10 cellular contexts compared by ENCODE assay signal in genomic region chr15:44298878-44299277, GRCh38. TPM values are rescaled to one million over a fixed set of nuclear protein-coding genes. Genes with fewer than 3 reads are reported as not detected.
DNase-seq lines count a peak whose midpoint lies in the region; ATAC-seq and TF ChIP-seq lines count a peak whose summit lies in the region.
"Had no signal": no experiment of that assay in that cellular context is flagged by ENCODE, and none has a peak within 500 bp of the region (broad histone marks: within the 10 kb centered on the region; RNA-seq: fewer than 3 reads in every experiment).

No MANE protein-coding gene starts in this region.

- DNase-seq in A673 (ENCODE audit: low spot score) (peak; percentile 46), Panc1 (ENCODE audit: low read depth, low spot score) (no peak), foreskin keratinocyte (peak in 1 of 2 donors; percentile 13), GM13976 (ENCODE audit: low spot score) (no peak), NCI-H187 treated with DMSO at 0.1 percent for 48 hours (lab: John Stamatoyannopoulos, UW) (no peak), hippocampal formation (lab: John Stamatoyannopoulos, UW) (no peak)
- no peak for DNase-seq in activated T-cell treated with anti-CD3 and anti-CD28 coated beads, Interleukin-2, amount 50 U/mL, for 24 hours
- DNase-seq: stomach had no signal

- no peaks in the 10 kb centered on the region for H3K9me3 ChIP-seq in A673 (ENCODE audit: low read depth, low read length, poor library complexity, severe bottlenecking)
- no peaks in the 10 kb centered on the region for H3K9me3 ChIP-seq in Panc1 (ENCODE audit: control insufficient read depth, insufficient read depth, low read depth, low read length)
- H3K9me3 ChIP-seq: stomach had no signal

- H3K4me3 ChIP-seq in A673 (ENCODE audit: low read depth, low read length, poor library complexity, severe bottlenecking), result no peak overlapping the region
- H3K4me3 ChIP-seq in Panc1 (ENCODE audit: low read depth in 2 of 2, low read length in 2 of 2), result no peak overlapping the region
- H3K4me3 ChIP-seq: stomach had no signal

- ATAC-seq in Panc1 (peak; percentile 85), foreskin keratinocyte (peak; percentile 49)
- ATAC-seq: Right ventricle myocardium inferior had no signal

- TF ChIP-seq CTCF in A673 (conservative IDR thresholded peaks at IDR 0.05; ENCODE audit: low read depth, low read length), result peak; percentile 50
- peak; percentile 55 for TF ChIP-seq CTCF in GM12873 (IDR thresholded peaks at IDR 0.05; ENCODE audit: insufficient read depth, low read depth, low read length, missing control alignments)
- TF ChIP-seq CTCF in Panc1 (IDR thresholded peaks at IDR 0.05), result peak; percentile 78
- peak; percentile 57 for TF ChIP-seq CTCF in foreskin keratinocyte (conservative IDR thresholded peaks at IDR 0.05)
- TF ChIP-seq CTCF in GM13976 (IDR thresholded peaks at IDR 0.05; ENCODE audit: borderline replicate concordance, control extremely low read depth, extremely low read depth, insufficient read depth, missing control alignments), result no peak

- BruUV-seq in A673 (replicated peaks; lab: Mats Ljungman, UMichigan) (no TSS peak), Panc1 (replicated peaks; lab: Mats Ljungman, UMichigan) (no TSS peak)

- intact Hi-C loops in A673 (cut with micrococcal nuclease; ENCODE audit: unreplicated experiment), result loop anchor here (5.0 kb wide), 1 partner anchor 203 kb away; no protein-coding TSS in a partner anchor
- intact Hi-C loops in Panc1 (cut with micrococcal nuclease; ENCODE audit: unreplicated experiment), result no loop called here

- H3K4me1 ChIP-seq in A673 (ENCODE audit: insufficient read depth, low read length, poor library complexity, severe bottlenecking) (peaks cover 11% of the 10 kb centered on the region), Panc1 (ENCODE audit: control insufficient read depth, insufficient read depth, low read length) (peaks cover 7% of the 10 kb centered on the region; the same call in 1 of the 2 replicates), foreskin keratinocyte (peaks cover 28% of the 10 kb centered on the region)

- H3K36me3 Mint-ChIP-seq in activated T-cell treated with anti-CD3 and anti-CD28 coated beads, Interleukin-2, amount 50 U/mL, for 24 hours (ENCODE audit: low read depth), result peaks cover 22% of the 10 kb centered on the region

- H3K4me1 Mint-ChIP-seq in activated T-cell treated with anti-CD3 and anti-CD28 coated beads, Interleukin-2, amount 50 U/mL, for 24 hours (ENCODE audit: low read depth), result peaks cover 45% of the 10 kb centered on the region

- H3K9me3 Mint-ChIP-seq in activated T-cell treated with anti-CD3 and anti-CD28 coated beads, Interleukin-2, amount 50 U/mL, for 24 hours, result no peaks in the 10 kb centered on the region

- no peak overlapping the region for H3K27ac Mint-ChIP-seq in activated T-cell treated with anti-CD3 and anti-CD28 coated beads, Interleukin-2, amount 50 U/mL, for 24 hours

- no peak overlapping the region for H3K4me3 Mint-ChIP-seq in activated T-cell treated with anti-CD3 and anti-CD28 coated beads, Interleukin-2, amount 50 U/mL, for 24 hours

- H3K36me3 ChIP-seq in A673 (ENCODE audit: insufficient read depth, low read length, poor library complexity, severe bottlenecking) (no peaks in the 10 kb centered on the region), Panc1 (ENCODE audit: control insufficient read depth, insufficient read depth, low read length) (no peaks in the 10 kb centered on the region)

- POLR2A ChIA-PET in A673 (lab: Charles Lee; ENCODE audit: low non-redundant PET) (no interaction called here), Panc1 (lab: Charles Lee) (interaction anchor here (0.7 kb wide), 1 partner anchor 245 kb away, joined by 5 read pairs; no protein-coding TSS in a partner anchor)

- in situ Hi-C loops in Panc1 (cut with HindIII; ENCODE audit: low pct_unique_long_range_greater_than_20kb, low sequenced_read_pairs) (no loop called here), GM13976 (cut with MboI; ENCODE audit: low sequenced_read_pairs, unreplicated experiment) (no loop called here)

- H3K27ac ChIP-seq in A673 (ENCODE audit: low read depth, low read length, poor library complexity, severe bottlenecking) (no peak overlapping the region), Panc1 (ENCODE audit: low read length) (no peak overlapping the region), foreskin keratinocyte (no peak overlapping the region)
- H3K27ac ChIP-seq: stomach had no signal

- no peaks in the 10 kb centered on the region for H3K27me3 ChIP-seq in A673 (replicated peaks; ENCODE audit: insufficient read depth, low read depth, low read length, poor library complexity)
- no peaks in the 10 kb centered on the region for H3K27me3 ChIP-seq in Panc1 (ENCODE audit: control insufficient read depth, insufficient read depth, low read length)
- H3K27me3 ChIP-seq in foreskin keratinocyte, result no peaks in the 10 kb centered on the region
- H3K27me3 ChIP-seq: stomach had no signal

- CTCF ChIA-PET in A673 (lab: Charles Lee), result no interaction called here
- CTCF ChIA-PET in Panc1 (lab: Charles Lee), result interaction anchor here (0.7 to 1.0 kb wide), 2 partner anchors 9 to 20 kb away, joined by 5 to 7 read pairs; no protein-coding TSS in a partner anchor

- H3K27me3 Mint-ChIP-seq in activated T-cell treated with anti-CD3 and anti-CD28 coated beads, Interleukin-2, amount 50 U/mL, for 24 hours, result no peaks in the 10 kb centered on the region

RNA-seq across cellular contexts. Expression of gene GOLM2, which starts 10.4 kb away (rescaled TPM):
- total RNA-seq in A673 (2021) (57.4 and 62.2 TPM in 2 replicates), Panc1 (2021; ENCODE audit: unreplicated experiment) (79.9 TPM), foreskin keratinocyte (31.4 and 35.6 TPM in 2 replicates)
- 58.8 TPM for polyA plus RNA-seq in Panc1 (2012; ENCODE audit: insufficient read length)
- 10.1 and 10.4 TPM in 2 replicates for polyA plus RNA-seq in foreskin keratinocyte
